25 cellular contexts compared by ENCODE assay signal in the genomic region with DNA sequence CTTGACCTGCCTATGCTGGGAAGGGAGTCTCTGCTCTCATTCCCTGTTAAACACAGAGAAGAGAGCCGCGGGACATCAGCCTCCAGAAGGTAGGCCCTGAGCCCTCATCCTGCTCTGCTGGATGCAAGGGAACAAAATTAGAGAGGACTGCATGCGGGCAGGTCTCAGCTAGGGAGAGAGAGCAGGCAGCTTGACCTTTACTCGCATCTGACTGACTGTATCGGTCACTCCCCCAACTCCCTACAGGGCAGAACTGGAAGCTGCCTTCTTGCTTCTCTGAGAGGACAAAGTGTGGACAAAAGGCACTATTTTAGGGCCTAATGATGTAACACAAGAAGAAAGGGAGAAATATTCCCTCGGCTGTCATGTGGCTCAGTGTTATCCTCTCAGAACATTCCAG. TPM values are rescaled to one million over a fixed set of nuclear protein-coding genes. Genes with fewer than 3 reads are reported as not detected.
DNase-seq lines count a peak whose midpoint lies in the region; ATAC-seq and TF ChIP-seq lines count a peak whose summit lies in the region.
"Had no signal": no experiment of that assay in that cellular context is flagged by ENCODE, and none has a peak within 500 bp of the region (broad histone marks: within the 10 kb centered on the region; RNA-seq: fewer than 3 reads in every experiment).

No MANE protein-coding gene starts in this region.

- no peak for TF ChIP-seq CTCF in GM23338 (conservative IDR thresholded peaks at IDR 0.05; ENCODE audit: low read depth in 2 of 2)

- POLR2A ChIA-PET in HEK293T (lab: Yijun Ruan, JAX) = interaction anchor here (1.2 kb wide), 1 partner anchor 8 kb away, joined by 3 read pairs; no protein-coding TSS in a partner anchor

- H2BK15ac ChIP-seq in neuronal stem cell (ENCODE audit: low read length) = no peak overlapping the region

- no peak overlapping the region for H2BK120ac ChIP-seq in neuronal stem cell (ENCODE audit: low read depth, low read length)

- H2AFZ ChIP-seq in GM23338 (peak overlapping the region; percentile 90; the same call in 1 of the 2 replicates), neuronal stem cell (ENCODE audit: low read length) (peak overlapping the region; percentile 51)

- H3K27ac ChIP-seq in GM23338 (ENCODE audit: low read depth) (no peak overlapping the region), neuronal stem cell (replicated peaks; ENCODE audit: low read length) (no peak overlapping the region)
- H3K27ac ChIP-seq: BLaER1, HL-60 had no signal

- H2BK5ac ChIP-seq in neuronal stem cell (ENCODE audit: low read length) = no peak overlapping the region

- H3K4me1 Mint-ChIP-seq in GM23338 = peaks cover 9% of the 10 kb centered on the region; the same call in 1 of the 3 replicates
- peaks cover 37% of the 10 kb centered on the region for H3K4me1 Mint-ChIP-seq in dendritic cell treated with granulocyte-macrophage colony-stimulating factor and Interleukin-4, amounts not matched to agents 40 ng/mL and 50 ng/mL, for 4 days (ENCODE audit: low read depth)
- H3K4me1 Mint-ChIP-seq: CD4-positive, alpha-beta memory T cell had no signal

- H3K9me3 Mint-ChIP-seq in GM23338 = no peaks in the 10 kb centered on the region
- H3K9me3 Mint-ChIP-seq in dendritic cell treated with granulocyte-macrophage colony-stimulating factor and Interleukin-4, amounts not matched to agents 40 ng/mL and 50 ng/mL, for 4 days = peaks cover 12% of the 10 kb centered on the region
- H3K9me3 Mint-ChIP-seq: CD4-positive, alpha-beta memory T cell; HFFc6 had no signal

- no peaks in the 10 kb centered on the region for H3K9me3 ChIP-seq in neuronal stem cell (replicated peaks in 1 of 2; ENCODE audit: control insufficient read depth in 2 of 2, insufficient read depth in 1 of 2, low read depth in 1 of 2, low read length in 2 of 2)
- H3K9me3 ChIP-seq: BLaER1 had no signal

- H3K36me3 ChIP-seq in GM23338 (ENCODE audit: insufficient read depth) (no peaks in the 10 kb centered on the region), neuronal stem cell (replicated peaks in 1 of 2; ENCODE audit: control insufficient read depth in 2 of 2, insufficient read depth in 2 of 2, low read length in 2 of 2) (no peaks in the 10 kb centered on the region)
- H3K36me3 ChIP-seq: BLaER1 had no signal

- H3K4me3 ChIP-seq in GM23338 (no peak overlapping the region), neuronal stem cell (ENCODE audit: low read length in 2 of 2) (no peak overlapping the region)
- H3K4me3 ChIP-seq: BLaER1, GM12878 had no signal

- H3K36me3 Mint-ChIP-seq in GM23338 (ENCODE audit: low read depth) = no peaks in the 10 kb centered on the region
- H3K36me3 Mint-ChIP-seq in dendritic cell treated with granulocyte-macrophage colony-stimulating factor and Interleukin-4, amounts not matched to agents 40 ng/mL and 50 ng/mL, for 4 days (ENCODE audit: low read depth) = no peaks in the 10 kb centered on the region
- H3K36me3 Mint-ChIP-seq: CD4-positive, alpha-beta memory T cell had no signal

- no CpG with 5 or more reads among the region's 6 CpGs for WGBS in neuronal stem cell (ENCODE audit: extremely low coverage in 2 of 2, insufficient read length in 2 of 2, insufficient replicate concordance in 1 of 2), 2 donors

- no peak overlapping the region for H3K18ac ChIP-seq in neuronal stem cell (ENCODE audit: low read length)

- H2AK5ac ChIP-seq in neuronal stem cell (ENCODE audit: low read depth, low read length) = no peak overlapping the region

- H3K27me3 ChIP-seq in GM23338 (ENCODE audit: insufficient read depth) (no peaks in the 10 kb centered on the region), neuronal stem cell (ENCODE audit: control insufficient read depth in 3 of 3, insufficient read depth in 3 of 3, low read depth in 1 of 3, low read length in 3 of 3) (no peaks in the 10 kb centered on the region)
- H3K27me3 ChIP-seq: BLaER1 had no signal

- peak; percentile 86 for ATAC-seq in GM23338
- peak; percentile 85 for ATAC-seq in left lobe of liver
- no peak for ATAC-seq in HG03025 (IDR thresholded peaks at IDR 0.05; ENCODE audit: low FRiP score, unreplicated experiment)
- ATAC-seq: GM12878 had no signal

- no peak overlapping the region for H3K9ac ChIP-seq in neuronal stem cell (ENCODE audit: low read depth, low read length, poor library complexity)
- H3K9ac ChIP-seq: BLaER1 had no signal

- H3K27ac Mint-ChIP-seq in GM23338 = peak overlapping the region; percentile 56; the same call in 1 of the 2 replicates
- H3K27ac Mint-ChIP-seq in dendritic cell treated with granulocyte-macrophage colony-stimulating factor and Interleukin-4, amounts not matched to agents 40 ng/mL and 50 ng/mL, for 4 days = peak overlapping the region; percentile 70
- H3K27ac Mint-ChIP-seq: CD4-positive, alpha-beta memory T cell; HFFc6 had no signal

- H3K27me3 Mint-ChIP-seq in GM23338 (ENCODE audit: insufficient read depth, low read depth, poor library complexity) = peaks cover 2% of the 10 kb centered on the region
- H3K27me3 Mint-ChIP-seq in dendritic cell treated with granulocyte-macrophage colony-stimulating factor and Interleukin-4, amounts not matched to agents 40 ng/mL and 50 ng/mL, for 4 days = peaks cover 7% of the 10 kb centered on the region

- H3K14ac ChIP-seq in neuronal stem cell (ENCODE audit: low read length) = no peak overlapping the region

- H3K4me2 ChIP-seq in GM23338 (no peak overlapping the region), neuronal stem cell (ENCODE audit: insufficient read depth, low read length, poor library complexity, severe bottlenecking) (no peak overlapping the region)
- H3K4me2 ChIP-seq: BLaER1 had no signal

- no peaks in the 10 kb centered on the region for H3F3A ChIP-seq in GM23338 (replicated peaks; ENCODE audit: low read depth)

- no peak overlapping the region for H3K4me3 Mint-ChIP-seq in GM23338
- no peak overlapping the region for H3K4me3 Mint-ChIP-seq in dendritic cell treated with granulocyte-macrophage colony-stimulating factor and Interleukin-4, amounts not matched to agents 40 ng/mL and 50 ng/mL, for 4 days
- H3K4me3 Mint-ChIP-seq: CD4-positive, alpha-beta memory T cell; HFFc6 had no signal

- no peak overlapping the region for H4K8ac ChIP-seq in neuronal stem cell (ENCODE audit: low read depth, low read length)

- no peaks in the 10 kb centered on the region for H3K79me2 ChIP-seq in GM23338 (replicated peaks; ENCODE audit: insufficient read depth)

- H2BK12ac ChIP-seq in neuronal stem cell (ENCODE audit: low read length) = no peak overlapping the region

- H4K20me1 ChIP-seq in GM23338 (replicated peaks; ENCODE audit: insufficient read depth) = no peaks in the 10 kb centered on the region
- H4K20me1 ChIP-seq: BLaER1 had no signal

- no peaks in the 10 kb centered on the region for H3K4me1 ChIP-seq in GM23338 (ENCODE audit: insufficient read depth)
- H3K4me1 ChIP-seq in neuronal stem cell (ENCODE audit: control insufficient read depth in 2 of 2, insufficient read depth in 1 of 2, low read depth in 1 of 2, low read length in 2 of 2) = peaks cover 0 to 2% of the 10 kb centered on the region in 2 donors
- H3K4me1 ChIP-seq: BLaER1 had no signal

- CTCF ChIA-PET in HEK293T (lab: Yijun Ruan, JAX) = no interaction called here

- H3K9me2 ChIP-seq in GM23338 (ENCODE audit: insufficient read depth) = no peaks in the 10 kb centered on the region

- intact Hi-C loops in dendritic cell treated with granulocyte-macrophage colony-stimulating factor and Interleukin-4, amounts not matched to agents 40 ng/mL and 50 ng/mL, for 4 days (cut with micrococcal nuclease) = loop anchor here (5.0 kb wide), 1 partner anchor 41 kb away; the partner anchor contains the start of gene ATOSA

- no peak overlapping the region for H3K23ac ChIP-seq in neuronal stem cell (ENCODE audit: low read depth, low read length, poor library complexity)

- H4K91ac ChIP-seq in neuronal stem cell (ENCODE audit: low read depth, low read length, poor library complexity) = no peak overlapping the region

- H3K4ac ChIP-seq in neuronal stem cell (ENCODE audit: low read length) = no peak overlapping the region

- H3K79me1 ChIP-seq in neuronal stem cell (ENCODE audit: low read depth, low read length) = no peaks in the 10 kb centered on the region

- DNase-seq in GM23338 (ENCODE audit: low spot score) = no peak
- no peak for DNase-seq in left lobe of liver (ENCODE audit: low spot score)
- no peak for DNase-seq in neuronal stem cell (ENCODE audit: low spot score)
- DNase-seq in stimulated activated CD4-positive, alpha-beta T cell treated with anti-CD3 and anti-CD28 coated beads, Interleukin-4, amount 100 ng/mL, for 1 hour = no peak
- no peak for DNase-seq in HEK293T (ENCODE audit: extremely low spot score)
- no peak for DNase-seq in AG08395 (ENCODE audit: low spot score)
- DNase-seq: Calu3; CD4-positive, alpha-beta memory T cell; DMS53; EL; HFFc6; IMR-90; Karpas-422; NCI-H1048; NCI-H1436; NCI-H1930; NCI-H226; NCI-H524; NCI-H82; RPMI8226 had no signal

TF ChIP-seq in GM23338, 12 proteins besides CTCF, POLR2A, EP300 and RAD21:
- no peak for TF ChIP-seq NANOG (IDR thresholded peaks at IDR 0.05; ENCODE audit: borderline replicate concordance)

TF ChIP-seq in HEK293T, 16 proteins besides CTCF, POLR2A, EP300 and RAD21 (continues in another document):
- TF ChIP-seq SP1 (IDR thresholded peaks at IDR 0.05) (no peak), ZNF384 (IDR thresholded peaks at IDR 0.05) (no peak), FOXA1 (IDR thresholded peaks at IDR 0.05) (no peak), TARDBP (IDR thresholded peaks at IDR 0.05) (no peak), CTBP1 (IDR thresholded peaks at IDR 0.05; ENCODE audit: borderline replicate concordance) (no peak), L3MBTL2 (conservative IDR thresholded peaks at IDR 0.05) (no peak), FOXK2 (IDR thresholded peaks at IDR 0.05) (no peak), ELF4 (IDR thresholded peaks at IDR 0.05) (no peak), NFRKB (IDR thresholded peaks at IDR 0.05) (no peak), BHLHE40 (IDR thresholded peaks at IDR 0.05; ENCODE audit: borderline replicate concordance) (no peak), ARNT (IDR thresholded peaks at IDR 0.05) (no peak), LEF1 (IDR thresholded peaks at IDR 0.05; ENCODE audit: borderline replicate concordance) (no peak), FOXM1 (IDR thresholded peaks at IDR 0.05; ENCODE audit: borderline replicate concordance) (no peak)
- TF ChIP-seq, protein P1, sequence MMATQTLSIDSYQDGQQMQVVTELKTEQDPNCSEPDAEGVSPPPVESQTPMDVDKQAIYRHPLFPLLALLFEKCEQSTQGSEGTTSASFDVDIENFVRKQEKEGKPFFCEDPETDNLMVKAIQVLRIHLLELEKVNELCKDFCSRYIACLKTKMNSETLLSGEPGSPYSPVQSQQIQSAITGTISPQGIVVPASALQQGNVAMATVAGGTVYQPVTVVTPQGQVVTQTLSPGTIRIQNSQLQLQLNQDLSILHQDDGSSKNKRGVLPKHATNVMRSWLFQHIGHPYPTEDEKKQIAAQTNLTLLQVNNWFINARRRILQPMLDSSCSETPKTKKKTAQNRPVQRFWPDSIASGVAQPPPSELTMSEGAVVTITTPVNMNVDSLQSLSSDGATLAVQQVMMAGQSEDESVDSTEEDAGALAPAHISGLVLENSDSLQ (IDR thresholded peaks at IDR 0.05) = no peak

RNA-seq across cellular contexts. Expression of gene ATOSA, which starts 38.7 kb away (rescaled TPM):
- total RNA-seq in GM23338 (2014; rRNA removed; shearing (Covaris generic)) = 12.4 and 14.0 TPM in 2 replicates
- 6.2 and 7.5 TPM in 2 replicates for polyA plus RNA-seq in GM23338 (2016; fragmentation: Nextera tagmentation; extraction: Ambion mirVana)
- 29.0 TPM for total RNA-seq in left lobe of liver
- 11.2 TPM for polyA plus RNA-seq in neuronal stem cell (2013, experiment 1 of 2)
- polyA plus RNA-seq in neuronal stem cell (2013, experiment 2 of 2) = 11.9 TPM
